ENCODE assay signal across 14 cellular contexts in genomic region chr10:76711374-76711997, GRCh38.
"Had no signal": no experiment of that assay in that cellular context is flagged by ENCODE, and none has a peak within 500 bp of the region (broad histone marks: within the 10 kb centered on the region; RNA-seq: fewer than 3 reads in every experiment).

No MANE protein-coding gene starts in this region.

- H3K36me3 ChIP-seq: heart left ventricle, pancreas, vagina had no signal

- H3K4me3 ChIP-seq: heart left ventricle, pancreas, vagina had no signal

- H3K27me3 Mint-ChIP-seq: activated CD4-positive, alpha-beta memory T cell treated with anti-CD3 and anti-CD28 coated beads for 36 hours; activated naive CD8-positive, alpha-beta T cell treated with anti-CD3 and anti-CD28 coated beads for 36 hours; stimulated activated naive CD8-positive, alpha-beta T cell treated with anti-CD3 and anti-CD28 coated beads, Interleukin-15, amount 100 ng/mL, for 72 hours had no signal

- H3K4me1 Mint-ChIP-seq: activated naive CD8-positive, alpha-beta T cell treated with anti-CD3 and anti-CD28 coated beads for 36 hours; neural crest cell; stimulated activated naive CD8-positive, alpha-beta T cell treated with anti-CD3 and anti-CD28 coated beads, Interleukin-15, amount 100 ng/mL, for 72 hours had no signal

- H3K27ac ChIP-seq: pancreas, vagina had no signal

- ATAC-seq: heart left ventricle; left ventricle myocardium superior; pancreas; stimulated activated naive CD8-positive, alpha-beta T cell treated with anti-CD3 and anti-CD28 coated beads, Interleukin-15, amount 100 ng/mL, for 72 hours had no signal

- H3K27me3 ChIP-seq: heart left ventricle, pancreas, vagina had no signal

- H3K36me3 Mint-ChIP-seq: activated CD4-positive, alpha-beta memory T cell treated with anti-CD3 and anti-CD28 coated beads for 36 hours; activated naive CD8-positive, alpha-beta T cell treated with anti-CD3 and anti-CD28 coated beads for 36 hours had no signal

- H3K27ac Mint-ChIP-seq: activated CD4-positive, alpha-beta memory T cell treated with anti-CD3 and anti-CD28 coated beads for 36 hours; activated naive CD8-positive, alpha-beta T cell treated with anti-CD3 and anti-CD28 coated beads for 36 hours; stimulated activated naive CD8-positive, alpha-beta T cell treated with anti-CD3 and anti-CD28 coated beads, Interleukin-15, amount 100 ng/mL, for 72 hours had no signal

- H3K4me3 Mint-ChIP-seq: activated CD4-positive, alpha-beta memory T cell treated with anti-CD3 and anti-CD28 coated beads for 36 hours; activated naive CD8-positive, alpha-beta T cell treated with anti-CD3 and anti-CD28 coated beads for 36 hours; neural crest cell; stimulated activated naive CD8-positive, alpha-beta T cell treated with anti-CD3 and anti-CD28 coated beads, Interleukin-15, amount 100 ng/mL, for 72 hours had no signal

- H3K4me1 ChIP-seq: heart left ventricle, pancreas, vagina had no signal

- DNase-seq: activated CD4-positive, alpha-beta memory T cell treated with anti-CD3 and anti-CD28 coated beads for 36 hours; activated gamma-delta T cell; activated naive CD8-positive, alpha-beta T cell treated with anti-CD3 and anti-CD28 coated beads for 36 hours; activated T-cell treated with anti-CD3 and anti-CD28 coated beads, Interleukin-2, amount 50 U/mL, for 48 hours; foreskin melanocyte; heart left ventricle; left ventricle myocardium superior; pancreas; stimulated activated CD4-positive, alpha-beta T cell treated with anti-CD3 and anti-CD28 coated beads, Interleukin-15, amount 100 ng/mL, for 24 hours; stimulated activated CD4-positive, alpha-beta T cell treated with anti-CD3 and anti-CD28 coated beads, Interleukin-4, amount 100 ng/mL, for 24 hours; stimulated activated naive CD8-positive, alpha-beta T cell treated with anti-CD3 and anti-CD28 coated beads, Interleukin-15, amount 100 ng/mL, for 72 hours; T-helper 9 cell had no signal
